Comparison of ENCODE assay signal across 8 cellular contexts in the genomic region with DNA sequence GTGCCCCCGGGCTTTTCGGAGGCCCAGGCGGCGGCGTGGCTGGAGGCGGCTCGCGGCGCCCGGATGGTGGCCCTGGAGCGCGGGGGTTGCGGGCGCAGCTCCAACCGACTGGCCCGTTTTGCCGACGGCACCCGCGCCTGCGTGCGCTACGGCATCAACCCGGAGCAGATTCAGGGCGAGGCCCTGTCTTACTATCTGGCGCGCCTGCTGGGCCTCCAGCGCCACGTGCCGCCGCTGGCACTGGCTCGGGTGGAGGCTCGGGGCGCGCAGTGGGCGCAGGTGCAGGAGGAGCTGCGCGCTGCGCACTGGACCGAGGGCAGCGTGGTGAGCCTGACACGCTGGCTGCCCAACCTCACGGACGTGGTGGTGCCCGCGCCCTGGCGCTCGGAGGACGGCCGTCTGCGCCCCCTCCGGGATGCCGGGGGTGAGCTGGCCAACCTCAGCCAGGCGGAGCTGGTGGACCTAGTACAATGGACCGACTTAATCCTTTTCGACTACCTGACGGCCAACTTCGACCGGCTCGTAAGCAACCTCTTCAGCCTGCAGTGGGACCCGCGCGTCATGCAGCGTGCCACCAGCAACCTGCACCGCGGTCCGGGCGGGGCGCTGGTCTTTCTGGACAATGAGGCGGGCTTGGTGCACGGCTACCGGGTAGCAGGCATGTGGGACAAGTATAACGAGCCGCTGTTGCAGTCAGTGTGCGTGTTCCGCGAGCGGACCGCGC. TPM values are rescaled to one million over a fixed set of nuclear protein-coding genes. Genes with fewer than 3 reads are reported as not detected.
DNase-seq lines count a peak whose midpoint lies in the region; ATAC-seq lines count a peak whose summit lies in the region.

No MANE protein-coding gene starts in this region.

- no peak for ATAC-seq in Right ventricle myocardium inferior
- peak; percentile 13 for ATAC-seq in HG02623 (IDR thresholded peaks at IDR 0.05; ENCODE audit: unreplicated experiment)

- H3K4me2 ChIP-seq in skeletal muscle satellite cell (ENCODE audit: low read length): peak overlapping the region; percentile 93

- H3K27me3 ChIP-seq in skeletal muscle satellite cell (ENCODE audit: control insufficient read depth, insufficient read depth, low read length): no peaks in the 10 kb centered on the region

- DNase-seq in Right ventricle myocardium inferior (ENCODE audit: missing footprints) (peak; percentile 58), cardiac septum (ENCODE audit: low spot score) (no peak), NCI-H446 (lab: John Stamatoyannopoulos, UW) (peak; percentile 37 to 73), astrocyte of the hippocampus (ENCODE audit: low read depth, low spot score) (peak; percentile 74)
- DNase-seq in effector CD8-positive, alpha-beta T cell (lab: John Stamatoyannopoulos, UW): no peak

- intact Hi-C loops in Right ventricle myocardium inferior (cut with DNase I): loop anchor here (2.0 to 5.0 kb wide), 4 partner anchors 44 to 858 kb away; a partner anchor contains a TSS
- intact Hi-C loops in cardiac septum (cut with DNase I): loop anchor here (2.0 to 10.0 kb wide), 6 partner anchors 44 to 638 kb away; a partner anchor contains a TSS

- peaks cover 53% of the 10 kb centered on the region for H3K4me1 ChIP-seq in skeletal muscle satellite cell (ENCODE audit: control insufficient read depth, insufficient read depth, low read length)

- H3K4me3 ChIP-seq in iPS-11a (ENCODE audit: low read depth, low read length) (peak overlapping the region; percentile 53), skeletal muscle satellite cell (ENCODE audit: low read length) (peak overlapping the region; percentile 76)

- no peaks in the 10 kb centered on the region for H3K9me3 ChIP-seq in skeletal muscle satellite cell (replicated peaks; ENCODE audit: low read length)

- peak overlapping the region; percentile 86 for H3K9ac ChIP-seq in skeletal muscle satellite cell (ENCODE audit: low read depth, low read length)

- no peaks in the 10 kb centered on the region for H3K36me3 ChIP-seq in skeletal muscle satellite cell (ENCODE audit: insufficient read depth, low read length)

RNA-seq across cellular contexts. Expression of a gene that starts 0.9 kb away (rescaled TPM):
- total RNA-seq in Right ventricle myocardium inferior (0.54 TPM), cardiac septum (3.6 TPM)
- 56.0 and 74.5 TPM in 2 replicates for total RNA-seq in skeletal muscle satellite cell (2012; rRNA removed)

RNA-seq across cellular contexts. Expression of a gene that starts 43.4 kb away (rescaled TPM):
- total RNA-seq in Right ventricle myocardium inferior: 39.9 TPM
- 57.8 TPM for total RNA-seq in cardiac septum
- 16.8 and 21.8 TPM in 2 replicates for total RNA-seq in skeletal muscle satellite cell (2012; rRNA removed)

Comparison
In these comparisons a context has a peak if more than half of its experiments do, and no peak if none do; other contexts are left out.
1. DNase-seq: peak in Right ventricle myocardium inferior (single experiment), NCI-H446 (2 of 2) and astrocyte of the hippocampus (single experiment); none in cardiac septum (single experiment) and effector CD8-positive, alpha-beta T cell (single experiment).